In genomic region chr16:527015-527903, GRCh38 we compare ENCODE assay signal across 8 cellular contexts. TPM values are rescaled to one million over a fixed set of nuclear protein-coding genes. Genes with fewer than 3 reads are reported as not detected.
DNase-seq lines count a peak whose midpoint lies in the region; ATAC-seq, FAIRE-seq and TF ChIP-seq lines count a peak whose summit lies in the region.

Gene CAPN15 (plus strand): TSS chr16:527712. CDS start chr16:546839, 19,127 bp downstream.

- no peaks in the 10 kb centered on the region for H3K36me3 ChIP-seq in mammary epithelial cell (ENCODE audit: insufficient read depth, low read length)
- H3K36me3 ChIP-seq in spleen: peaks cover 0 to 15% (median 0%) of the 10 kb centered on the region in 6 donors

- H3K9me3 Mint-ChIP-seq in immature natural killer cell: no peaks in the 10 kb centered on the region

- no peaks in the 10 kb centered on the region for H3K9me3 ChIP-seq in A549
- no peaks in the 10 kb centered on the region for H3K9me3 ChIP-seq in mammary epithelial cell (replicated peaks; ENCODE audit: insufficient read depth, low read length)
- no peaks in the 10 kb centered on the region for H3K9me3 ChIP-seq in spleen

- intact Hi-C loops in mammary epithelial cell (cut with micrococcal nuclease) (loop anchor here (2.0 to 5.0 kb wide), 3 partner anchors 65 to 145 kb away; partner anchors contain the start of genes PGAP6, RAB11FIP3 and RAB40C), spleen (cut with DNase I; ENCODE audit: low total_unique reads) (no loop called here)

- CTCF ChIA-PET in A549 (lab: Yijun Ruan, JAX): interaction anchor here (1.2 kb wide), 2 partner anchors 12 kb away, joined by 3 read pairs; no protein-coding TSS in a partner anchor
- CTCF ChIA-PET in mammary epithelial cell (lab: Charles Lee; ENCODE audit: low non-redundant PET): no interaction called here

- H4K20me1 ChIP-seq in mammary epithelial cell (ENCODE audit: insufficient read depth, low read length): no peaks in the 10 kb centered on the region

- H3K4me1 Mint-ChIP-seq in immature natural killer cell: peaks cover 44 to 48% of the 10 kb centered on the region in 2 donors

- TF ChIP-seq CTCF in A549 (IDR thresholded peaks at IDR 0.05) (no peak), WI38 (IDR thresholded peaks at IDR 0.05; ENCODE audit: low read depth, low read length) (no peak), mammary epithelial cell (conservative IDR thresholded peaks at IDR 0.05 in 1 of 2, IDR thresholded peaks at IDR 0.05 in 1 of 2; ENCODE audit: extremely low read depth in 1 of 2, insufficient read depth in 1 of 2, low read depth in 1 of 2, low read length in 2 of 2) (peak in 1 of 2 donors; percentile 32), spleen (IDR thresholded peaks at IDR 0.05 in 8 of 11, conservative IDR thresholded peaks at IDR 0.05 in 3 of 11) (peak in 10 of 11 experiments; percentile 7 to 73 (median 50))

- dilution Hi-C loops in mammary epithelial cell (cut with HindIII; ENCODE audit: low sequenced_read_pairs): no loop called here

- peaks cover 2 to 20% (median 3%) of the 10 kb centered on the region in 3 donors for H3K27me3 Mint-ChIP-seq in immature natural killer cell (ENCODE audit: low read depth in 3 of 3)

- H3K27me3 ChIP-seq in mammary epithelial cell (ENCODE audit: insufficient read depth, low read length) (no peaks in the 10 kb centered on the region), spleen (replicated peaks in 1 of 7) (no peaks in the 10 kb centered on the region)

- H3K79me2 ChIP-seq in mammary epithelial cell (ENCODE audit: insufficient read depth, low read length): peaks cover 72% of the 10 kb centered on the region

- in situ Hi-C loops in mammary epithelial cell (cut with MboI; ENCODE audit: low sequenced_read_pairs in 2 of 2): no loop called here

- peak within 1 kb of the TSS; percentile 89 for H3K4me2 ChIP-seq in A549
- H3K4me2 ChIP-seq in mammary epithelial cell (ENCODE audit: insufficient read depth, low read depth, low read length): peak within 1 kb of the TSS; percentile 97

- peak within 1 kb of the TSS; percentile 93 to 99 (median 96) for H3K4me3 Mint-ChIP-seq in immature natural killer cell

- POLR2A ChIA-PET in A549 (lab: Yijun Ruan, JAX): interaction anchor here (0.7 to 1.3 kb wide), 3 partner anchors 8 to 102 kb away, joined by 3 to 4 read pairs (median 3); partner anchors contain the start of gene RAB11FIP3

- peak within 1 kb of the TSS; percentile 69 for H3K9ac ChIP-seq in mammary epithelial cell (ENCODE audit: insufficient read depth, low read length)

- TF ChIP-seq EP300 in A549 (IDR thresholded peaks at IDR 0.05): no peak

- H2AFZ ChIP-seq in mammary epithelial cell (ENCODE audit: low read depth, low read length): peak within 1 kb of the TSS; percentile 75

- H3K27ac Mint-ChIP-seq in immature natural killer cell: peak within 1 kb of the TSS; percentile 95 to 98 (median 97)

- H3K4me1 ChIP-seq in A549: peaks cover 29% of the 10 kb centered on the region
- H3K4me1 ChIP-seq in mammary epithelial cell (ENCODE audit: insufficient read depth, low read length): peaks cover 38% of the 10 kb centered on the region
- H3K4me1 ChIP-seq in spleen: peaks cover 37 to 87% (median 65%) of the 10 kb centered on the region in 6 donors

- ATAC-seq in A549 (peak; percentile 72 to 82), GM18868 (IDR thresholded peaks at IDR 0.05; ENCODE audit: unreplicated experiment) (peak; percentile 64), HG03103 (IDR thresholded peaks at IDR 0.05; ENCODE audit: low read depth, unreplicated experiment) (peak; percentile 56)

- WGBS in A549 (ENCODE audit: missing lambda C conversion rate): 0% methylated on average over 33 of the region's 129 CpGs
- 0% methylated on average over 17 of the region's 129 CpGs for WGBS in mammary epithelial cell (ENCODE audit: low coverage, missing lambda C conversion rate)
- WGBS in spleen, 5 donors: 0 to 2% (median 0%) methylated on average over 10 to 129 of the region's 129 CpGs

- peak within 1 kb of the TSS; percentile 96 for H3K4me3 ChIP-seq in A549
- H3K4me3 ChIP-seq in WI38 (ENCODE audit: low read depth, low read length): peak within 1 kb of the TSS; percentile 83
- H3K4me3 ChIP-seq in mammary epithelial cell (replicated peaks in 1 of 3; ENCODE audit: insufficient read depth in 1 of 3, low read depth in 2 of 3, low read length in 3 of 3): peak within 1 kb of the TSS; percentile 70 to 88 (median 83)
- peak within 1 kb of the TSS; percentile 68 to 86 (median 78) for H3K4me3 ChIP-seq in spleen

- peak; percentile 61 to 90 for DNase-seq in A549 (ENCODE audit: low read depth in 1 of 2, low spot score in 1 of 2)
- peak; percentile 96 for DNase-seq in NCI-H2196 (lab: John Stamatoyannopoulos, UW; ENCODE audit: unreplicated experiment)
- peak; percentile 86 for DNase-seq in mammary epithelial cell
- peak; percentile 89 to 91 (median 90) for DNase-seq in immature natural killer cell
- peak; percentile 96 for DNase-seq in spleen

- H3K27ac ChIP-seq in A549: peak within 1 kb of the TSS; percentile 95 to 97
- peak within 1 kb of the TSS; percentile 80 for H3K27ac ChIP-seq in mammary epithelial cell (ENCODE audit: insufficient read depth, low read depth, low read length)
- H3K27ac ChIP-seq in spleen: peak within 1 kb of the TSS; percentile 96 to 100 (median 98)

- FAIRE-seq in A549 (lab: Jason Lieb, UNC): no peak

- no peak for TF ChIP-seq RAD21 in A549 (conservative IDR thresholded peaks at IDR 0.05 in 1 of 2, IDR thresholded peaks at IDR 0.05 in 1 of 2)

- no TSS peak for BruUV-seq in mammary epithelial cell (replicated peaks; lab: Mats Ljungman, UMichigan)

- peak; percentile 83 for TF ChIP-seq POLR2A in A549 (IDR thresholded peaks at IDR 0.05; ENCODE audit: low read length)
- peak in 2 of 3 donors; percentile 5 to 13 for TF ChIP-seq POLR2A in spleen (IDR thresholded peaks at IDR 0.05)

- H3K36me3 Mint-ChIP-seq in immature natural killer cell: no peaks in the 10 kb centered on the region

TF ChIP-seq in A549, 52 proteins besides CTCF, POLR2A, EP300 and RAD21 (continues in another document):
- TF ChIP-seq MYC (IDR thresholded peaks at IDR 0.05; ENCODE audit: borderline replicate concordance, low read length): peak; percentile 29; the same call in 1 of the 2 replicates
- no peak for TF ChIP-seq EHMT2 (IDR thresholded peaks at IDR 0.05; ENCODE audit: low read depth)
- TF ChIP-seq ATOH8 (CRISPR knock-in tag; IDR thresholded peaks at IDR 0.05; ENCODE audit: low read depth): no peak
- TF ChIP-seq BHLHE40 (IDR thresholded peaks at IDR 0.05; ENCODE audit: low read depth, low read length): no peak
- no peak for TF ChIP-seq ZSCAN20 (CRISPR knock-in tag; IDR thresholded peaks at IDR 0.05)
- TF ChIP-seq ZC3H11A (IDR thresholded peaks at IDR 0.05): no peak
- TF ChIP-seq RNF2 (IDR thresholded peaks at IDR 0.05; ENCODE audit: borderline replicate concordance, low read depth): no peak
- TF ChIP-seq HOXB13 (CRISPR knock-in tag; IDR thresholded peaks at IDR 0.05; ENCODE audit: low read depth): no peak
- TF ChIP-seq FOXS1 (CRISPR knock-in tag; IDR thresholded peaks at IDR 0.05): 0 out of 2 replicates have a peak, but pooled peaks have one; percentile 66
- peak; percentile 53; the same call in 1 of the 2 replicates for TF ChIP-seq HOXB5 (CRISPR knock-in tag; IDR thresholded peaks at IDR 0.05)
- no peak for TF ChIP-seq CHD4 (IDR thresholded peaks at IDR 0.05; ENCODE audit: borderline replicate concordance)
- TF ChIP-seq CBX2 (IDR thresholded peaks at IDR 0.05; ENCODE audit: borderline replicate concordance, low read depth): no peak
- TF ChIP-seq ZFP36 (IDR thresholded peaks at IDR 0.05; ENCODE audit: borderline replicate concordance, partially characterized antibody): no peak
- peak; percentile 64 to 80; a peak in 4 of 5 replicates for TF ChIP-seq JUN (IDR thresholded peaks at IDR 0.05)
- TF ChIP-seq, protein P1, sequence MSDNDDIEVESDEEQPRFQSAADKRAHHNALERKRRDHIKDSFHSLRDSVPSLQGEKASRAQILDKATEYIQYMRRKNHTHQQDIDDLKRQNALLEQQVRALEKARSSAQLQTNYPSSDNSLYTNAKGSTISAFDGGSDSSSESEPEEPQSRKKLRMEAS (IDR thresholded peaks at IDR 0.05): peak; percentile 65
- no peak for TF ChIP-seq PBX3 (IDR thresholded peaks at IDR 0.05)
- no peak for TF ChIP-seq FOSL2 (IDR thresholded peaks at IDR 0.05)
- TF ChIP-seq FOSL2 (CRISPR knock-in tag; IDR thresholded peaks at IDR 0.05): no peak; the same call in 1 of the 2 replicates
- TF ChIP-seq FOSB (CRISPR knock-in tag; IDR thresholded peaks at IDR 0.05): no peak
- no peak for TF ChIP-seq KDM5A (IDR thresholded peaks at IDR 0.05)
- no peak for TF ChIP-seq POLR2AphosphoS2 (conservative IDR thresholded peaks at IDR 0.05; ENCODE audit: low read length)
- no peak for TF ChIP-seq TP53 (CRISPR knock-in tag; IDR thresholded peaks at IDR 0.05)

RNA-seq across cellular contexts. Expression of gene CAPN15, which starts in this region (rescaled TPM):
- polyA plus RNA-seq in A549 (2011; rRNA removed): 10.0 and 11.4 TPM in 2 replicates
- polyA plus RNA-seq in A549 (2012; cell fraction: cytosol; rRNA removed): 46.5 and 72.3 TPM in 2 replicates
- polyA plus RNA-seq in A549 (2012; cell fraction: nucleus; rRNA removed): 132 and 252 TPM in 2 replicates
- 31.3 to 33.9 TPM (median 33.3 TPM) in 3 replicates for polyA plus RNA-seq in A549 (2017; fragmentation: RNase III; extraction: RNeasy Plus Mini Kit Qiagen cat#74134 plus additional on column Dnase treatment)
- 8.6 and 13.1 TPM in 2 replicates for polyA minus RNA-seq in A549 (2011; rRNA and poly(A)+ RNA removed)
- total RNA-seq in mammary epithelial cell: 10 to 100 TPM; 32.8 to 58.5 TPM
- polyA plus RNA-seq in mammary epithelial cell: 18.9 TPM
- polyA minus RNA-seq in mammary epithelial cell: 10.6 TPM
- 10 to 100 TPM in 2 of 3 donors, 1 to 10 TPM in 1; 9.2 to 30.7 (median 10.1) TPM for polyA plus RNA-seq in immature natural killer cell
- total RNA-seq in spleen: 10 to 100 TPM; 48.1 to 71.7 (median 63.9) TPM
- 10 to 100 TPM; 25.8 to 65.0 (median 36.4) TPM for polyA plus RNA-seq in spleen

Comparison
In these comparisons a context has a peak if more than half of its experiments do, and no peak if none do; other contexts are left out.
1. Peak in every context shown above with its lines: DNase-seq, ATAC-seq, H3K4me3 ChIP-seq and H3K27ac ChIP-seq.
2. CTCF ChIP-seq: peak in spleen (10 of 11); none in A549 (single experiment) and WI38 (single experiment).